16 cellular contexts compared by ENCODE assay signal in the genomic region with DNA sequence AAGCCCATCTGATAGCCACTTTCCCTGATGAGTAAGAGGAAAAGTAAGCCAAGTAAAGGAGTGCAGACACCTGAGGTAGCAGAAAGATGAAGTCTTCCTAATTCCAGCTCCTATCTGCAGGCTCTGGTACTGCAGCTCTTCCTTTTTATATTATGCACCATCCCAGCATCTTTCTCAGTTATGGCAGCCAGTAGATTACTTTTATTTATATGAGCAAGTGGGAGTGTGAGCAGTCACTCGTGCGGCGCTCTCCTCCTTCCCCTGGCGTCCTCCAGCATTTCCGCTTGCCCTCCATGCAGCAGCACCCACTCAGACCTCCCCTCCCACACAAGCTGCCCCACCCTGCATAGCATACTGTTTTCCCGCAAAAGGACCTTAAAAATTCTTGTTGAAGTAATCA.
A peak's percentile ranks its signal among the peaks of the same experiment; 100 is the strongest.
DNase-seq lines count a peak whose midpoint lies in the region; ATAC-seq and TF ChIP-seq lines count a peak whose summit lies in the region.
"Had no signal": no experiment of that assay in that cellular context is flagged by ENCODE, and none has a peak within 500 bp of the region (broad histone marks: within the 10 kb centered on the region; RNA-seq: fewer than 3 reads in every experiment).

No MANE protein-coding gene starts in this region.

- H3K4me3 Mint-ChIP-seq in natural killer cell: no peak overlapping the region
- H3K4me3 Mint-ChIP-seq in natural killer cell treated with Interleukin-12 subunit alpha and Interleukin-12 subunit beta and Interleukin-15 and Interleukin-18, amount 100 ng/mL, for 72 hours: no peak overlapping the region
- H3K4me3 Mint-ChIP-seq: activated naive CD8-positive, alpha-beta T cell treated with anti-CD3 and anti-CD28 coated beads, Interleukin-2, amount 50 U/mL, for 24 hours had no signal

- H3K36me3 Mint-ChIP-seq in natural killer cell: peaks cover 6% of the 10 kb centered on the region
- H3K36me3 Mint-ChIP-seq in natural killer cell treated with Interleukin-12 subunit alpha and Interleukin-12 subunit beta and Interleukin-15 and Interleukin-18, amount 100 ng/mL, for 72 hours: peaks cover 6% of the 10 kb centered on the region

- H3K4me1 ChIP-seq in foreskin keratinocyte: peaks cover 8% of the 10 kb centered on the region
- H3K4me1 ChIP-seq: pancreas, tibial artery had no signal

- DNase-seq in natural killer cell: no peak
- DNase-seq in natural killer cell treated with Interleukin-12 subunit alpha and Interleukin-12 subunit beta and Interleukin-15 and Interleukin-18, amount 100 ng/mL, for 72 hours (ENCODE audit: low spot score): no peak
- peak; percentile 13 for DNase-seq in RWPE1 (ENCODE audit: low spot score)
- no peak for DNase-seq in foreskin keratinocyte
- DNase-seq in NCI-H2029 treated with DMSO at 0.1 percent for 48 hours (lab: John Stamatoyannopoulos, UW): no peak
- no peak for DNase-seq in NCI-H146 (lab: John Stamatoyannopoulos, UW)
- DNase-seq: activated CD4-positive, alpha-beta T cell treated with anti-CD3 and anti-CD28 coated beads, Interleukin-2, amount 50 U/mL, for 48 hours; activated naive CD8-positive, alpha-beta T cell treated with anti-CD3 and anti-CD28 coated beads, Interleukin-2, amount 50 U/mL, for 24 hours; C1 segment of cervical spinal cord; kidney glomerular epithelial cell; NCI-H2171 treated with DMSO at 0.1 percent for 48 hours; pancreas; tibial artery had no signal

- H3K27me3 Mint-ChIP-seq in natural killer cell (ENCODE audit: low read depth in 2 of 2): no peaks in the 10 kb centered on the region
- H3K27me3 Mint-ChIP-seq in natural killer cell treated with Interleukin-12 subunit alpha and Interleukin-12 subunit beta and Interleukin-15 and Interleukin-18, amount 100 ng/mL, for 72 hours: no peaks in the 10 kb centered on the region

- peaks cover 41 to 54% of the 10 kb centered on the region in 2 donors for H3K4me1 Mint-ChIP-seq in natural killer cell
- H3K4me1 Mint-ChIP-seq in natural killer cell treated with Interleukin-12 subunit alpha and Interleukin-12 subunit beta and Interleukin-15 and Interleukin-18, amount 100 ng/mL, for 72 hours (ENCODE audit: low read depth in 2 of 2): peaks cover 34 to 39% of the 10 kb centered on the region in 2 donors

- CTCF ChIA-PET in RWPE1 (lab: Yijun Ruan, JAX): interaction anchor here (0.7 kb wide), 1 partner anchor 105 kb away, joined by 3 read pairs; no protein-coding TSS in a partner anchor

- no peak overlapping the region for H3K27ac ChIP-seq in RWPE1
- no peak overlapping the region for H3K27ac ChIP-seq in foreskin keratinocyte
- H3K27ac ChIP-seq: pancreas, SJSA1, tibial artery had no signal

- POLR2A ChIA-PET in RWPE1 (lab: Yijun Ruan, JAX; ENCODE audit: low non-redundant PET): no interaction called here

- TF ChIP-seq CTCF in natural killer cell (IDR thresholded peaks at IDR 0.05) (peak; percentile 39), RWPE1 (conservative IDR thresholded peaks at IDR 0.05; ENCODE audit: low read depth) (no peak), foreskin keratinocyte (conservative IDR thresholded peaks at IDR 0.05) (peak; percentile 47)

- H3K27me3 ChIP-seq in foreskin keratinocyte: no peaks in the 10 kb centered on the region
- H3K27me3 ChIP-seq: pancreas, SJSA1, tibial artery had no signal

- ATAC-seq in natural killer cell (no peak), foreskin keratinocyte (peak; percentile 50), HG03342 (IDR thresholded peaks at IDR 0.05; ENCODE audit: unreplicated experiment) (no peak), GM18502 (IDR thresholded peaks at IDR 0.05; ENCODE audit: poor library complexity, unreplicated experiment) (no peak)
- ATAC-seq in natural killer cell treated with Interleukin-12 subunit alpha and Interleukin-12 subunit beta and Interleukin-15 and Interleukin-18, amount 100 ng/mL, for 72 hours: no peak
- ATAC-seq: activated naive CD8-positive, alpha-beta T cell treated with anti-CD3 and anti-CD28 coated beads, Interleukin-2, amount 50 U/mL, for 24 hours; pancreas had no signal

- peaks cover 0 to 3% of the 10 kb centered on the region in 2 donors for H3K9me3 Mint-ChIP-seq in natural killer cell
- H3K9me3 Mint-ChIP-seq in natural killer cell treated with Interleukin-12 subunit alpha and Interleukin-12 subunit beta and Interleukin-15 and Interleukin-18, amount 100 ng/mL, for 72 hours: peaks cover 13% of the 10 kb centered on the region

- H3K27ac Mint-ChIP-seq in natural killer cell: no peak overlapping the region
- H3K27ac Mint-ChIP-seq in natural killer cell treated with Interleukin-12 subunit alpha and Interleukin-12 subunit beta and Interleukin-15 and Interleukin-18, amount 100 ng/mL, for 72 hours: no peak overlapping the region
- H3K27ac Mint-ChIP-seq: activated naive CD8-positive, alpha-beta T cell treated with anti-CD3 and anti-CD28 coated beads, Interleukin-2, amount 50 U/mL, for 24 hours had no signal

- intact Hi-C loops in natural killer cell (cut with micrococcal nuclease): loop anchor here (10.0 kb wide), 1 partner anchor 1812 kb away; no protein-coding TSS in a partner anchor
